8 cellular contexts compared by ENCODE assay signal in the genomic region with DNA sequence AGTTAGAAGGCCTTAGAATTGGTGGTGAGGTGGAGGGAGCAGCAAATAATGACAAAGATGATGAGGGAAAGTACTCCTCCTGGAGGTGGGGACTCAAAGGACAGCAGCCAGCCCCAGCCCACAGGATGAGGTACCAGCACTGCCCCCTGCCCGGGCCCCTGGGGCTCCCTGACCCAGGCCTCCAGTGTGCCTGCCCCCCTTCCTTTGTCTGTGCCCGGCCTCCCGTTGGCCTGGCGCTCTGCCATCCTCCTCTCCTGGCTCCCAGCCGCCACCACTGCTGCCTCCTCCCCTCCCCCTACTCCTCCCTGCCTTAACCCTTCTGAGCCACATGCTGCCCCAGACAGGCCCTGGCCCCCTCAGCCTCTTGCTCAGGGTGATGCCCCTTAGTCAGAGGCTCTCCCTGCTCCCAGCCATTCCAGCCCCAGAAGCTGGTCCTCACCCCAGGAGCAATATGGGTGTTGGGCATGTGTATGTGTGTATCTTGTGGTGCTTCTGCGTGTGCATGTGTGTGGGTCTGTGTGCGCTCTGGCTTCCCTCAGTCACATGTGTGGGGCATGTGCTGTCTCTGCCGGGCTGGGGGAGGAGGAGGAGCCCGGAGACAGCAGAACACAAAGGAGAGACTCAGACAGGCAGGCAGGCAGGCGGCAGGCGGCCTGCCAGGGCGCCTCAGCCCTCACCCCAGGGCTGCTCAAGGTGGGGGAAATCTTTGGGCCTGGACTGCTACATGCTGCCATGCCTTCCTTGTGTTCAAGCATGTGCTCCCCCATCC. TPM values are rescaled to one million over a fixed set of nuclear protein-coding genes. Genes with fewer than 3 reads are reported as not detected.
A peak's percentile ranks its signal among the peaks of the same experiment; 100 is the strongest.
DNase-seq lines count a peak whose midpoint lies in the region; ATAC-seq and TF ChIP-seq lines count a peak whose summit lies in the region.

No MANE protein-coding gene starts in this region.

- peak overlapping the region; percentile 81 for H3K27ac ChIP-seq in A673 (ENCODE audit: low read depth, low read length, poor library complexity, severe bottlenecking)

- H3K36me3 ChIP-seq in A673 (ENCODE audit: insufficient read depth, low read length, poor library complexity, severe bottlenecking): no peaks in the 10 kb centered on the region

- no peaks in the 10 kb centered on the region for H3K27me3 ChIP-seq in A673 (replicated peaks; ENCODE audit: insufficient read depth, low read depth, low read length, poor library complexity)

- no peak for ATAC-seq in HG03139 (IDR thresholded peaks at IDR 0.05; ENCODE audit: unreplicated experiment)

- peak; percentile 53 for TF ChIP-seq POLR2A in GM19193 (IDR thresholded peaks at IDR 0.05; ENCODE audit: extremely low read depth, insufficient read depth, insufficient read length)

- peak overlapping the region; percentile 20 for H3K4me3 ChIP-seq in A673 (ENCODE audit: low read depth, low read length, poor library complexity, severe bottlenecking)

- DNase-seq in A673 (ENCODE audit: low spot score) (peak; percentile 80), NCI-H510A (lab: John Stamatoyannopoulos, UW) (peak; percentile 89), lung microvascular endothelial cell (ENCODE audit: low read depth in 2 of 2) (peak; percentile 63 to 71)
- DNase-seq in activated CD4-positive, alpha-beta T cell treated with anti-CD3 and anti-CD28 coated beads, Interleukin-2, amount 50 U/mL, for 24 hours (ENCODE audit: low read depth in 1 of 2, low spot score in 1 of 2): peak; percentile 45 to 56
- DNase-seq in effector CD4-positive, alpha-beta T cell: peak; percentile 55
- peak in 2 of 3 experiments; percentile 42 to 55 for DNase-seq in stimulated activated CD4-positive, alpha-beta T cell treated with anti-CD3 and anti-CD28 coated beads, TNF-alpha, amount 100 ng/mL, for 4 hours (ENCODE audit: low read depth in 3 of 3)

- no peaks in the 10 kb centered on the region for H3K9me3 ChIP-seq in A673 (ENCODE audit: low read depth, low read length, poor library complexity, severe bottlenecking)

- peak; percentile 34 for TF ChIP-seq CTCF in A673 (conservative IDR thresholded peaks at IDR 0.05; ENCODE audit: low read depth, low read length)

- no TSS peak for BruUV-seq in A673 (replicated peaks; lab: Mats Ljungman, UMichigan)

- H3K4me1 ChIP-seq in A673 (ENCODE audit: insufficient read depth, low read length, poor library complexity, severe bottlenecking): peaks cover 73% of the 10 kb centered on the region

- POLR2A ChIA-PET in A673 (lab: Charles Lee; ENCODE audit: low non-redundant PET): no interaction called here

- intact Hi-C loops in A673 (cut with micrococcal nuclease; ENCODE audit: unreplicated experiment): no loop called here

- CTCF ChIA-PET in A673 (lab: Charles Lee): no interaction called here

RNA-seq across cellular contexts. Expression of gene LDB1, which starts 2.6 kb away (rescaled TPM):
- total RNA-seq in A673 (2021) (78.5 and 82.4 TPM in 2 replicates), lung microvascular endothelial cell (31.4 and 41.1 TPM in 2 replicates)

RNA-seq across cellular contexts. Expression of gene PPRC1, which starts 15.3 kb away (rescaled TPM):
- total RNA-seq in A673 (2021): 93.8 and 103 TPM in 2 replicates
- 5.7 and 8.9 TPM in 2 replicates for total RNA-seq in lung microvascular endothelial cell

RNA-seq across cellular contexts. Expression of gene NOLC1, which starts 34.6 kb away (rescaled TPM):
- total RNA-seq in A673 (2021) (194 and 225 TPM in 2 replicates), lung microvascular endothelial cell (15.7 and 18.3 TPM in 2 replicates)

RNA-seq across cellular contexts. Expression of gene HPS6, which starts 52.4 kb away (rescaled TPM):
- 12.6 and 15.7 TPM in 2 replicates for total RNA-seq in A673 (2021)
- 22.7 and 31.5 TPM in 2 replicates for total RNA-seq in lung microvascular endothelial cell

Comparison
In these comparisons a context has a peak if more than half of its experiments do, and no peak if none do; other contexts are left out.
1. RNA of gene NOLC1, which starts 34.6 kb away (total RNA-seq): 194 to 225 TPM in A673; 15.7 to 18.3 TPM in lung microvascular endothelial cell; every median in the first group is over 10 times any median in the second.
2. Peak in every context shown above with its lines, with median percentiles within 50 percentile points of each other: DNase-seq.